Comparison of ENCODE assay signal across 21 cellular contexts in the genomic region with DNA sequence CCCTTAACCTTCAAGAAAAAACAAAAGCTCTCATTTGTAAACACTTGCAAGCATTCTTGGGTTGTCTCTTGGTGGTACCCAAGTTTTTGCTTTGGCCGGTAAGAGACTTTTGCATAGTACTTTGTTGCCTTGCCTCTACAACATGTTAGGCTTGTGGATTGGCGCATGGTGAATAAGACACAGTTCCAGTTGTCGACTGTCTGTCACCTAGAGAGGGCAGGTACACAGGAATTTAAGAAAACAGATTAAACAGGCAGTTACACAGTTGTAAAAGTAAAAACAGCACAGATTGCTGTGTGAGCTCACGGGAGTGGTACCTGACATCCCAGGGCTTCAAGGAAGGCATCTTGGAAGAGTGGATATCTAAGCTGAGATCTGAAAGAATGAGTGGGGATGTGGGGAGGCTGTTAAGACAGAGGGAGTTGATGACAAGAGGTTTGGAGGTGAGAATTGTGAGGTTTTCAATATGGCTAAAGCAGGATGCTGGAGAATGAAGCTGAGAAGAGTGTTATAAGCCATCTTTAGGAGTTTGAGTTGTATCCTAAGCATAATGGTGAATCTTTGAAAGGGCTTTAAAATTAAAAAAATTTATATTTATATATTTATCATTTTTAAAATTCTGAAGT.
"Had no signal": no experiment of that assay in that cellular context is flagged by ENCODE, and none has a peak within 500 bp of the region (broad histone marks: within the 10 kb centered on the region; RNA-seq: fewer than 3 reads in every experiment).

No MANE protein-coding gene starts in this region.

- H3K4me3 ChIP-seq: esophagus squamous epithelium, gastroesophageal sphincter, left ventricle myocardium inferior, lower lobe of right lung, psoas muscle, spleen, testis, tibial nerve had no signal

- H3K27me3 Mint-ChIP-seq: dendritic cell treated with granulocyte-macrophage colony-stimulating factor and Interleukin-4, amounts not matched to agents 40 ng/mL and 50 ng/mL, for 4 days had no signal

- H3K27ac Mint-ChIP-seq: dendritic cell treated with granulocyte-macrophage colony-stimulating factor and Interleukin-4, amounts not matched to agents 40 ng/mL and 50 ng/mL, for 4 days; memory B cell; stimulated activated naive B cell treated with anti-CD40 and anti-IgM and Interleukin-4, amounts not matched to agents 10 μg/mL and 1 μg/mL and 100 μg/mL, for 72 hours; stimulated activated naive CD8-positive, alpha-beta T cell treated with anti-CD3 and anti-CD28 coated beads, Interleukin-15, amount 100 ng/mL, for 72 hours had no signal

- H3K27me3 ChIP-seq: esophagus squamous epithelium, gastroesophageal sphincter, neutrophil, spleen, testis, tibial nerve had no signal

- H3K9me3 ChIP-seq: esophagus squamous epithelium, gastroesophageal sphincter, left ventricle myocardium inferior, lower lobe of right lung, neutrophil, psoas muscle, spleen, testis, tibial nerve had no signal

- H3K4me3 Mint-ChIP-seq: dendritic cell treated with granulocyte-macrophage colony-stimulating factor and Interleukin-4, amounts not matched to agents 40 ng/mL and 50 ng/mL, for 4 days; memory B cell; stimulated activated naive B cell treated with anti-CD40 and anti-IgM and Interleukin-4, amounts not matched to agents 10 μg/mL and 1 μg/mL and 100 μg/mL, for 72 hours; stimulated activated naive CD8-positive, alpha-beta T cell treated with anti-CD3 and anti-CD28 coated beads, Interleukin-15, amount 100 ng/mL, for 72 hours had no signal

- DNase-seq: esophagus squamous epithelium; foreskin fibroblast; glutamatergic neuron; left ventricle myocardium inferior; lower lobe of right lung; midbrain; psoas muscle; retina; spleen; stimulated activated CD4-positive, alpha-beta T cell treated with anti-CD3 and anti-CD28 coated beads, Interleukin-15, amount 100 ng/mL, for 24 hours; stimulated activated CD4-positive, alpha-beta T cell treated with anti-CD3 and anti-CD28 coated beads, Interleukin-1b, Interleukin-23, amount 100 ng/mL, for 48 hours; stimulated activated CD4-positive, alpha-beta T cell treated with anti-CD3 and anti-CD28 coated beads, Interleukin-4, amount 100 ng/mL, for 24 hours; stimulated activated naive B cell treated with anti-CD40 and anti-IgM and Interleukin-4, amounts not matched to agents 10 μg/mL and 1 μg/mL and 100 μg/mL, for 72 hours; stimulated activated naive CD8-positive, alpha-beta T cell treated with anti-CD3 and anti-CD28 coated beads, Interleukin-15, amount 100 ng/mL, for 72 hours; testis had no signal

- H3K4me1 ChIP-seq: gastroesophageal sphincter, testis had no signal

- ATAC-seq: gastroesophageal sphincter; lower lobe of right lung; psoas muscle; sciatic nerve; stimulated activated naive B cell treated with anti-CD40 and anti-IgM and Interleukin-4, amounts not matched to agents 10 μg/mL and 1 μg/mL and 100 μg/mL, for 72 hours; stimulated activated naive CD8-positive, alpha-beta T cell treated with anti-CD3 and anti-CD28 coated beads, Interleukin-15, amount 100 ng/mL, for 72 hours had no signal

- H3K9me3 Mint-ChIP-seq: dendritic cell treated with granulocyte-macrophage colony-stimulating factor and Interleukin-4, amounts not matched to agents 40 ng/mL and 50 ng/mL, for 4 days; memory B cell; stimulated activated naive B cell treated with anti-CD40 and anti-IgM and Interleukin-4, amounts not matched to agents 10 μg/mL and 1 μg/mL and 100 μg/mL, for 72 hours; stimulated activated naive CD8-positive, alpha-beta T cell treated with anti-CD3 and anti-CD28 coated beads, Interleukin-15, amount 100 ng/mL, for 72 hours had no signal

- H3K27ac ChIP-seq: esophagus squamous epithelium, gastroesophageal sphincter, left ventricle myocardium inferior, lower lobe of right lung, neutrophil, psoas muscle, spleen, testis, tibial nerve had no signal
